In the genomic region with DNA sequence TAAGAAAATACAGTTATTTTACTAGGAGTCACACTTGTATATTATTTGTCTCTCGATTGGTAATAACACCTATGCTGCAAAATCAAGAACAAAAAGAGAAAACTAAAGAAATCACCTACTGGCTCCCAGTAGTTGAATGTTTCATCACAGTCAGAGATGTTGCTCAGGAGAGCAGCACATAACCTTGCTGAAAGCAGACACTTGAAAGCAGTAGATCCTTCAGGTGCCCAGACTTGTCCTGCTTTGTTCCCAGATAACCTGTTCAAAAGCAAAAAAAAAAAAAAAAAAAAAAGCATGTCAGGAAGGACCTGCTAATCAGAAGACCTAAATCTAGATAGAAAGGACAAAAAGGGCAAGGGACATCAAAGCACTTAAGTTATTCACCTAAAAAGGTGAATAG, we compare ENCODE assay signal across 11 cellular contexts. TPM values are rescaled to one million over a fixed set of nuclear protein-coding genes. Genes with fewer than 3 reads are reported as not detected.
DNase-seq lines count a peak whose midpoint lies in the region; ATAC-seq and TF ChIP-seq lines count a peak whose summit lies in the region.
"Had no signal": no experiment of that assay in that cellular context is flagged by ENCODE, and none has a peak within 500 bp of the region (broad histone marks: within the 10 kb centered on the region; RNA-seq: fewer than 3 reads in every experiment).

No MANE protein-coding gene starts in this region.

- no peak overlapping the region for H3K9ac ChIP-seq in OCI-LY3 (ENCODE audit: low read length)

- peak overlapping the region; percentile 26 for H3K4me3 Mint-ChIP-seq in activated T-cell treated with anti-CD3 and anti-CD28 coated beads, Interleukin-2, amount 50 U/mL, for 4 hours
- no peak overlapping the region for H3K4me3 Mint-ChIP-seq in stimulated activated memory B cell treated with anti-CD40 and anti-IgM and Interleukin-4, amounts not matched to agents 10 μg/mL and 1 μg/mL and 100 μg/mL, for 72 hours

- peaks cover 15% of the 10 kb centered on the region for H3K4me1 ChIP-seq in OCI-LY3 (ENCODE audit: low read length)

- peak overlapping the region; percentile 86 for H3K4me3 ChIP-seq in OCI-LY3 (ENCODE audit: low read length)

- H3K27me3 ChIP-seq in OCI-LY3 (ENCODE audit: low read depth, low read length): no peaks in the 10 kb centered on the region

- DNase-seq in activated T-cell treated with anti-CD3 and anti-CD28 coated beads, Interleukin-2, amount 50 U/mL, for 4 hours: no peak
- no peak for DNase-seq in activated T-cell treated with anti-CD3 and anti-CD28 coated beads, Interleukin-2, amount 50 U/mL, for 1 hour
- no peak for DNase-seq in foreskin melanocyte
- no peak for DNase-seq in stimulated activated CD4-positive, alpha-beta T cell treated with anti-CD3 and anti-CD28 coated beads, Interleukin-12 subunit alpha, Interleukin-12 subunit beta, amount 100 ng/mL, for 4 hours
- no peak for DNase-seq in NCI-H748 (lab: John Stamatoyannopoulos, UW; ENCODE audit: unreplicated experiment)
- DNase-seq: GOT3; kidney; stimulated activated naive B cell treated with anti-CD40 and anti-IgM and Interleukin-4, amounts not matched to agents 10 μg/mL and 1 μg/mL and 100 μg/mL, for 72 hours had no signal

- H3K27ac Mint-ChIP-seq in stimulated activated memory B cell treated with anti-CD40 and anti-IgM and Interleukin-4, amounts not matched to agents 10 μg/mL and 1 μg/mL and 100 μg/mL, for 72 hours: peak overlapping the region; percentile 92

- ATAC-seq in activated T-cell treated with anti-CD3 and anti-CD28 coated beads, Interleukin-2, amount 50 U/mL, for 4 hours: no peak
- ATAC-seq in esophagus mucosa: peak; percentile 55
- ATAC-seq in stimulated activated memory B cell treated with anti-CD40 and anti-IgM and Interleukin-4, amounts not matched to agents 10 μg/mL and 1 μg/mL and 100 μg/mL, for 72 hours: no peak

- peaks cover 7% of the 10 kb centered on the region for H3K79me2 ChIP-seq in OCI-LY3 (ENCODE audit: low read length)

- peaks cover 31% of the 10 kb centered on the region for H3K36me3 Mint-ChIP-seq in activated T-cell treated with anti-CD3 and anti-CD28 coated beads, Interleukin-2, amount 50 U/mL, for 4 hours (ENCODE audit: insufficient read depth)
- H3K36me3 Mint-ChIP-seq in stimulated activated memory B cell treated with anti-CD40 and anti-IgM and Interleukin-4, amounts not matched to agents 10 μg/mL and 1 μg/mL and 100 μg/mL, for 72 hours: peaks cover 37% of the 10 kb centered on the region

- no peaks in the 10 kb centered on the region for H3K9me3 ChIP-seq in OCI-LY3 (ENCODE audit: insufficient read depth, low read length)

- no peak for TF ChIP-seq CTCF in OCI-LY3 (IDR thresholded peaks at IDR 0.05; ENCODE audit: low read depth, low read length)

- no peaks in the 10 kb centered on the region for H4K20me1 ChIP-seq in OCI-LY3 (ENCODE audit: insufficient read depth, low read length)

- peak overlapping the region; percentile 92 for H3K4me2 ChIP-seq in OCI-LY3 (ENCODE audit: low read length)

- H3K27ac ChIP-seq in OCI-LY3 (ENCODE audit: low read length): peak overlapping the region; percentile 67; the same call in 1 of the 2 replicates

- H2AFZ ChIP-seq in OCI-LY3 (ENCODE audit: low read depth, low read length): no peak overlapping the region

- H3K9me3 Mint-ChIP-seq in activated T-cell treated with anti-CD3 and anti-CD28 coated beads, Interleukin-2, amount 50 U/mL, for 4 hours: no peaks in the 10 kb centered on the region
- H3K9me3 Mint-ChIP-seq in stimulated activated memory B cell treated with anti-CD40 and anti-IgM and Interleukin-4, amounts not matched to agents 10 μg/mL and 1 μg/mL and 100 μg/mL, for 72 hours: no peaks in the 10 kb centered on the region
- H3K9me3 Mint-ChIP-seq: stimulated activated naive B cell treated with anti-CD40 and anti-IgM and Interleukin-4, amounts not matched to agents 10 μg/mL and 1 μg/mL and 100 μg/mL, for 72 hours had no signal

- H3K27me3 Mint-ChIP-seq in activated T-cell treated with anti-CD3 and anti-CD28 coated beads, Interleukin-2, amount 50 U/mL, for 4 hours (ENCODE audit: low read depth): no peaks in the 10 kb centered on the region
- no peaks in the 10 kb centered on the region for H3K27me3 Mint-ChIP-seq in stimulated activated memory B cell treated with anti-CD40 and anti-IgM and Interleukin-4, amounts not matched to agents 10 μg/mL and 1 μg/mL and 100 μg/mL, for 72 hours
- H3K27me3 Mint-ChIP-seq: stimulated activated naive B cell treated with anti-CD40 and anti-IgM and Interleukin-4, amounts not matched to agents 10 μg/mL and 1 μg/mL and 100 μg/mL, for 72 hours had no signal

- H3K36me3 ChIP-seq in OCI-LY3 (replicated peaks; ENCODE audit: low read depth, low read length): peaks cover 28% of the 10 kb centered on the region

- peaks cover 20% of the 10 kb centered on the region for H3K4me1 Mint-ChIP-seq in activated T-cell treated with anti-CD3 and anti-CD28 coated beads, Interleukin-2, amount 50 U/mL, for 4 hours (ENCODE audit: low read depth)
- peaks cover 25% of the 10 kb centered on the region for H3K4me1 Mint-ChIP-seq in stimulated activated memory B cell treated with anti-CD40 and anti-IgM and Interleukin-4, amounts not matched to agents 10 μg/mL and 1 μg/mL and 100 μg/mL, for 72 hours

RNA-seq across cellular contexts. Expression of a gene that starts 1.3 kb away (rescaled TPM):
- 10 to 100 TPM; 22.9 to 24.2 (median 23.8) TPM for total RNA-seq in activated T-cell treated with anti-CD3 and anti-CD28 coated beads, Interleukin-2, amount 50 U/mL, for 4 hours
- 20.7 TPM for total RNA-seq in esophagus mucosa

RNA-seq across cellular contexts. Expression of a gene that starts 8.9 kb away (rescaled TPM):
- total RNA-seq in activated T-cell treated with anti-CD3 and anti-CD28 coated beads, Interleukin-2, amount 50 U/mL, for 4 hours: 10 to 100 TPM; 11.1 to 12.5 (median 11.4) TPM
- 1.8 TPM for total RNA-seq in esophagus mucosa

RNA-seq across cellular contexts. Expression of a gene that starts 9.2 kb away (rescaled TPM):
- 10 to 100 TPM; 16.9 to 25.3 (median 17.9) TPM for total RNA-seq in activated T-cell treated with anti-CD3 and anti-CD28 coated beads, Interleukin-2, amount 50 U/mL, for 4 hours
- 22.5 TPM for total RNA-seq in esophagus mucosa

RNA-seq across cellular contexts. Expression of a gene that starts 41.5 kb away (rescaled TPM):
- under 1 TPM in 1 of 3 donors, not detected in 2; 0.35 TPM for total RNA-seq in activated T-cell treated with anti-CD3 and anti-CD28 coated beads, Interleukin-2, amount 50 U/mL, for 4 hours
- total RNA-seq in esophagus mucosa: 19.6 TPM

RNA-seq across cellular contexts. Expression of a gene that starts 42.4 kb away (rescaled TPM):
- not detected for total RNA-seq in activated T-cell treated with anti-CD3 and anti-CD28 coated beads, Interleukin-2, amount 50 U/mL, for 4 hours
- 0.32 TPM for total RNA-seq in esophagus mucosa
